In genomic region chr10:70664702-70665195, GRCh38 we compare ENCODE assay signal across 9 cellular contexts. TPM values are rescaled to one million over a fixed set of nuclear protein-coding genes. Genes with fewer than 3 reads are reported as not detected.
DNase-seq lines count a peak whose midpoint lies in the region; ATAC-seq and TF ChIP-seq lines count a peak whose summit lies in the region.
"Had no signal": no experiment of that assay in that cellular context is flagged by ENCODE, and none has a peak within 500 bp of the region (broad histone marks: within the 10 kb centered on the region; RNA-seq: fewer than 3 reads in every experiment).

No MANE protein-coding gene starts in this region.

- no peak overlapping the region for H3K4me3 Mint-ChIP-seq in activated T-helper 17 cell treated with anti-CD3 and anti-CD28 coated beads, Interleukin-2, amount 50 U/mL, for 72 hours
- H3K4me3 Mint-ChIP-seq in type B pancreatic cell = no peak overlapping the region

- H3K4me3 ChIP-seq in gastroesophageal sphincter (no peak overlapping the region), stomach (no peak overlapping the region)
- H3K4me3 ChIP-seq: esophagus muscularis mucosa had no signal

- H3K9me3 ChIP-seq in gastroesophageal sphincter (no peaks in the 10 kb centered on the region), stomach (no peaks in the 10 kb centered on the region)
- H3K9me3 ChIP-seq: esophagus muscularis mucosa had no signal

- H3K27me3 ChIP-seq in gastroesophageal sphincter (no peaks in the 10 kb centered on the region), stomach (peaks cover 0 to 9% (median 0%) of the 10 kb centered on the region in 3 donors)

- peak; percentile 33 for DNase-seq in activated effector memory CD4-positive, alpha-beta T cell treated with anti-CD3 and anti-CD28 coated beads, Interleukin-2, amount 50 U/mL, for 16 hours
- DNase-seq in activated effector memory CD4-positive, alpha-beta T cell treated with Interleukin-2 at 50 U/mL for 16 hours = no peak
- peak; percentile 86 to 87 for DNase-seq in hippocampal formation (lab: John Stamatoyannopoulos, UW)
- DNase-seq in type B pancreatic cell (ENCODE audit: extremely low spot score, unreplicated experiment) = peak; percentile 64
- DNase-seq in stomach = no peak
- no peak for DNase-seq in activated CD4-positive, alpha-beta T cell treated with anti-CD3 and anti-CD28 coated beads, Interleukin-2, amount 50 U/mL, for 48 hours

- no peaks in the 10 kb centered on the region for H3K4me1 Mint-ChIP-seq in activated T-helper 17 cell treated with anti-CD3 and anti-CD28 coated beads, Interleukin-2, amount 50 U/mL, for 72 hours
- peaks cover 16% of the 10 kb centered on the region for H3K4me1 Mint-ChIP-seq in type B pancreatic cell (ENCODE audit: unreplicated experiment)

- H3K9me3 Mint-ChIP-seq in activated T-helper 17 cell treated with anti-CD3 and anti-CD28 coated beads, Interleukin-2, amount 50 U/mL, for 72 hours = no peaks in the 10 kb centered on the region
- no peaks in the 10 kb centered on the region for H3K9me3 Mint-ChIP-seq in type B pancreatic cell

- no peaks in the 10 kb centered on the region for H3K36me3 ChIP-seq in gastroesophageal sphincter
- H3K36me3 ChIP-seq in stomach = no peaks in the 10 kb centered on the region
- H3K36me3 ChIP-seq: esophagus muscularis mucosa had no signal

- no peak overlapping the region for H3K27ac ChIP-seq in gastroesophageal sphincter
- H3K27ac ChIP-seq in stomach = peak overlapping the region in 2 of 5 donors; percentile 31 to 38
- H3K27ac ChIP-seq: esophagus muscularis mucosa had no signal

- peaks cover 15% of the 10 kb centered on the region for H3K27me3 Mint-ChIP-seq in activated T-helper 17 cell treated with anti-CD3 and anti-CD28 coated beads, Interleukin-2, amount 50 U/mL, for 72 hours
- peaks cover 20% of the 10 kb centered on the region for H3K27me3 Mint-ChIP-seq in type B pancreatic cell

- H3K27ac Mint-ChIP-seq in activated T-helper 17 cell treated with anti-CD3 and anti-CD28 coated beads, Interleukin-2, amount 50 U/mL, for 72 hours = no peak overlapping the region
- peak overlapping the region; percentile 45 for H3K27ac Mint-ChIP-seq in type B pancreatic cell

- peak; percentile 38 for ATAC-seq in activated T-helper 17 cell treated with anti-CD3 and anti-CD28 coated beads, Interleukin-2, amount 50 U/mL, for 72 hours (replicated peaks)
- ATAC-seq in gastroesophageal sphincter = no peak

- TF ChIP-seq POLR2A in gastroesophageal sphincter (IDR thresholded peaks at IDR 0.05) = no peak
- TF ChIP-seq POLR2A in stomach (IDR thresholded peaks at IDR 0.05) = no peak

- no peaks in the 10 kb centered on the region for H3K36me3 Mint-ChIP-seq in activated T-helper 17 cell treated with anti-CD3 and anti-CD28 coated beads, Interleukin-2, amount 50 U/mL, for 72 hours (ENCODE audit: low read depth)
- no peaks in the 10 kb centered on the region for H3K36me3 Mint-ChIP-seq in type B pancreatic cell

- intact Hi-C loops in stomach (cut with DNase I; ENCODE audit: low total_unique reads) = no loop called here

- no peaks in the 10 kb centered on the region for H3K4me1 ChIP-seq in gastroesophageal sphincter
- peaks cover 0 to 7% (median 3%) of the 10 kb centered on the region in 4 donors for H3K4me1 ChIP-seq in stomach

- 32 to 48% methylated on average over 3 to 4 of the region's 6 CpGs for WGBS in gastroesophageal sphincter (ENCODE audit: low coverage in 1 of 2), 2 donors
- WGBS in stomach, 5 donors = 26 to 40% (median 29%) methylated on average over 6 of the region's 6 CpGs

- TF ChIP-seq CTCF in type B pancreatic cell (conservative IDR thresholded peaks at IDR 0.05) = no peak
- TF ChIP-seq CTCF in gastroesophageal sphincter (IDR thresholded peaks at IDR 0.05) = no peak
- TF ChIP-seq CTCF in stomach (IDR thresholded peaks at IDR 0.05) = no peak

- TF ChIP-seq EP300 in gastroesophageal sphincter (IDR thresholded peaks at IDR 0.05) (no peak), stomach (IDR thresholded peaks at IDR 0.05) (no peak)

RNA-seq across cellular contexts. Expression of gene ADAMTS14, which starts 7.6 kb away (rescaled TPM):
- under 1 TPM; 0.06 to 0.19 TPM for total RNA-seq in activated T-helper 17 cell treated with anti-CD3 and anti-CD28 coated beads, Interleukin-2, amount 50 U/mL, for 72 hours
- total RNA-seq in type B pancreatic cell (ENCODE audit: low replicate concordance) (0.29 and 1.4 TPM in 2 replicates), gastroesophageal sphincter (under 1 TPM in 2 of 4 donors, not detected in 2; 0.04 to 0.27 TPM), stomach (1 to 10 TPM in 3 of 5 donors, not detected in 2; 7.0 to 9.4 (median 7.3) TPM)
- under 1 TPM; 0.33 to 0.92 (median 0.62) TPM for polyA plus RNA-seq in stomach

Comparison
In these comparisons a context has a peak if more than half of its experiments do, and no peak if none do; other contexts are left out.
1. DNase-seq: peak in activated effector memory CD4-positive, alpha-beta T cell treated with anti-CD3 and anti-CD28 coated beads, Interleukin-2, amount 50 U/mL, for 16 hours (single experiment), hippocampal formation (2 of 2) and type B pancreatic cell (single experiment); none in activated effector memory CD4-positive, alpha-beta T cell treated with Interleukin-2 at 50 U/mL for 16 hours (single experiment), stomach (single experiment) and activated CD4-positive, alpha-beta T cell treated with anti-CD3 and anti-CD28 coated beads, Interleukin-2, amount 50 U/mL, for 48 hours (0 of 2).